Comparison of ENCODE assay signal across 27 cellular contexts in the genomic region with DNA sequence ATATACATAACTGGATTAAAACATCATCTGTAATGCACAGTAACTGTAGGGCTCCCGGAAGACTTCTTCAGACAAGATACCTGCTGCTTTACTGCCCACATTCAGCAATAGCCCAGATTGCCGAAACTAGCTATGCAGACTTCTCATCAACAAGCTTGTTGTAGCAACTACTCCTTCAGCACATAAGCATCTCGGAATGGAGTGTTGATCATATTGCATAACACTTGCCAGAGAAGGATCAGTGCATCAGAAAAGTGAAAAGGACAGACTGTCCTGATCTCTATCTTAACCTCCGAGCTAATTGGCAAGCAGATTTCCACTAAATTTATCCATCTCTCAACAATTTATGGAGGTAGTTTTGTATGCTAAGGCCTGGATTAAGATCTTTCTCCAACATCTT.
DNase-seq lines count a peak whose midpoint lies in the region; ATAC-seq and TF ChIP-seq lines count a peak whose summit lies in the region.
"Had no signal": no experiment of that assay in that cellular context is flagged by ENCODE, and none has a peak within 500 bp of the region (broad histone marks: within the 10 kb centered on the region; RNA-seq: fewer than 3 reads in every experiment).

No MANE protein-coding gene starts in this region.

- no peaks in the 10 kb centered on the region for H3K23me2 ChIP-seq in H9 (ENCODE audit: insufficient read length, low read depth, low read length, poor library complexity, severe bottlenecking)

- peaks cover 3 to 6% of the 10 kb centered on the region in 2 experiments; a peak in 4 of 5 replicates for H3K9me3 Mint-ChIP-seq in H9
- no peaks in the 10 kb centered on the region for H3K9me3 Mint-ChIP-seq in activated T-helper 2 cell treated with anti-CD3 and anti-CD28 coated beads, Interferon-gamma antibody, Interleukin-2, Interleukin-4, amounts not matched to agents 10 μg/mL and 5 μg/mL and 100 μg/mL, durations not matched to agents 14 hours and 24 hours and 36 hours
- H3K9me3 Mint-ChIP-seq: activated CD4-positive, alpha-beta T cell treated with anti-CD3 and anti-CD28 coated beads, Interleukin-2, amount 10 ng/mL, durations not matched to agents 24 days and 14 days had no signal

- H3K79me2 ChIP-seq in H9 (ENCODE audit: insufficient read depth, low read length) = no peaks in the 10 kb centered on the region

- H3K4me2 ChIP-seq in H9 (ENCODE audit: insufficient read depth, insufficient read length, low read length) = no peak overlapping the region

- no peak overlapping the region for H2AFZ ChIP-seq in H9 (ENCODE audit: low read length)

- TF ChIP-seq POLR2A in suprapubic skin (IDR thresholded peaks at IDR 0.05) = no peak

- H3K79me1 ChIP-seq in H9 (ENCODE audit: insufficient read depth, low read depth, low read length, poor library complexity, severe bottlenecking) = no peaks in the 10 kb centered on the region

- no peak overlapping the region for H2BK5ac ChIP-seq in H9 (ENCODE audit: insufficient read length, low read length)

- no peak overlapping the region for H4K5ac ChIP-seq in H9 (ENCODE audit: insufficient read length, low read depth, low read length)

- no peak overlapping the region for H2AK5ac ChIP-seq in H9 (ENCODE audit: insufficient read length, low read length)

- 65% methylated on average over 4 of the region's 4 CpGs for WGBS in suprapubic skin
- WGBS in H9 (ENCODE audit: extremely low coverage, insufficient read length, low lambda C conversion rate) = no CpG with 5 or more reads among the region's 4 CpGs

- no peak overlapping the region for H3T11ph ChIP-seq in H9 (ENCODE audit: low read length)

- no peaks in the 10 kb centered on the region for H4K20me1 ChIP-seq in H9 (ENCODE audit: control insufficient read depth, insufficient read depth, insufficient read length)

- H4K91ac ChIP-seq in H9 (ENCODE audit: insufficient read length, low read depth, low read length) = no peak overlapping the region

- DNase-seq in NCI-H82 (lab: John Stamatoyannopoulos, UW) = peak; percentile 12
- no peak for DNase-seq in NCI-H82 treated with DMSO at 0.1 percent for 48 hours (lab: John Stamatoyannopoulos, UW; ENCODE audit: unreplicated experiment)
- peak; percentile 34 for DNase-seq in adipocyte (ENCODE audit: low read depth)
- DNase-seq in left lung = no peak
- DNase-seq in suprapubic skin (ENCODE audit: low spot score in 2 of 2) = no peak
- DNase-seq in Ammon's horn (ENCODE audit: low spot score) = no peak
- DNase-seq in H9 = no peak
- DNase-seq in activated T-helper 2 cell treated with anti-CD3 and anti-CD28 coated beads, Interferon-gamma antibody, Interleukin-2, Interleukin-4, amounts not matched to agents 10 μg/mL and 5 μg/mL and 100 μg/mL, durations not matched to agents 14 hours and 24 hours and 36 hours (ENCODE audit: low spot score) = no peak
- DNase-seq: ACHN; activated CD4-positive, alpha-beta T cell treated with anti-CD3 and anti-CD28 coated beads, Interleukin-2, amount 10 ng/mL, durations not matched to agents 24 days and 14 days; activated naive CD8-positive, alpha-beta T cell treated with anti-CD3 and anti-CD28 coated beads, Interleukin-2, amount 50 U/mL, for 24 hours; activated T-cell treated with anti-CD3 and anti-CD28 coated beads, Interleukin-2, amount 50 U/mL, for 24 hours; body of pancreas; cerebellar nuclear complex; DMS53; HFFc6; Kasumi-1; left cardiac atrium; MV-4-11; naive B cell; Peyer's patch; SIG-M5; small intestine; T1000; upper lobe of left lung had no signal

- H3K9ac ChIP-seq in adipocyte (ENCODE audit: low read length) (peak overlapping the region; percentile 61), H9 (ENCODE audit: extremely low read depth, insufficient read length, low read length) (no peak overlapping the region)

- H4K8ac ChIP-seq in H9 (replicated peaks; ENCODE audit: insufficient read length, low read depth, low read length) = no peak overlapping the region

- no peak overlapping the region for H3K56ac ChIP-seq in H9 (ENCODE audit: insufficient read length, low read depth, low read length)

- H2BK15ac ChIP-seq in H9 (ENCODE audit: low read depth, low read length) = no peak overlapping the region

- no peak overlapping the region for H3K23ac ChIP-seq in H9 (ENCODE audit: insufficient read length, low read depth, low read length)

- TF ChIP-seq CTCF in left lung (IDR thresholded peaks at IDR 0.05) (no peak), suprapubic skin (IDR thresholded peaks at IDR 0.05) (no peak), H9 (conservative IDR thresholded peaks at IDR 0.05) (no peak)

- H3K4me1 Mint-ChIP-seq in H9 = no peaks in the 10 kb centered on the region
- H3K4me1 Mint-ChIP-seq in activated T-helper 2 cell treated with anti-CD3 and anti-CD28 coated beads, Interferon-gamma antibody, Interleukin-2, Interleukin-4, amounts not matched to agents 10 μg/mL and 5 μg/mL and 100 μg/mL, durations not matched to agents 14 hours and 24 hours and 36 hours (ENCODE audit: low read depth) = no peaks in the 10 kb centered on the region
- H3K4me1 Mint-ChIP-seq: activated CD4-positive, alpha-beta T cell treated with anti-CD3 and anti-CD28 coated beads, Interleukin-2, amount 10 ng/mL, durations not matched to agents 24 days and 14 days; activated naive CD8-positive, alpha-beta T cell treated with anti-CD3 and anti-CD28 coated beads, Interleukin-2, amount 50 U/mL, for 24 hours; naive B cell had no signal

- H3K4me3 ChIP-seq in adipocyte (ENCODE audit: low read length) = no peak overlapping the region
- no peak overlapping the region for H3K4me3 ChIP-seq in left lung
- no peak overlapping the region for H3K4me3 ChIP-seq in suprapubic skin
- H3K4me3 ChIP-seq: body of pancreas, Peyer's patch, upper lobe of left lung had no signal

- H3K36me3 Mint-ChIP-seq in H9 (ENCODE audit: insufficient read depth in 1 of 3, low read depth in 3 of 3) = peaks cover 2 to 3% (median 2%) of the 10 kb centered on the region in 3 experiments
- H3K36me3 Mint-ChIP-seq in activated T-helper 2 cell treated with anti-CD3 and anti-CD28 coated beads, Interferon-gamma antibody, Interleukin-2, Interleukin-4, amounts not matched to agents 10 μg/mL and 5 μg/mL and 100 μg/mL, durations not matched to agents 14 hours and 24 hours and 36 hours (ENCODE audit: low read depth) = no peaks in the 10 kb centered on the region
- H3K36me3 Mint-ChIP-seq: mesothelial cell of epicardium had no signal

- intact Hi-C loops in left lung (cut with DNase I) = no loop called here
- intact Hi-C loops in activated T-helper 2 cell treated with anti-CD3 and anti-CD28 coated beads, Interferon-gamma antibody, Interleukin-2, Interleukin-4, amounts not matched to agents 10 μg/mL and 5 μg/mL and 100 μg/mL, durations not matched to agents 14 hours and 24 hours and 36 hours (cut with micrococcal nuclease) = no loop called here

- H3K4me1 ChIP-seq in adipocyte (ENCODE audit: control insufficient read depth, insufficient read depth, low read length) (peaks cover 34% of the 10 kb centered on the region), left lung (no peaks in the 10 kb centered on the region), suprapubic skin (peaks cover 34% of the 10 kb centered on the region), H9 (ENCODE audit: insufficient read depth, low read length) (no peaks in the 10 kb centered on the region)
- H3K4me1 ChIP-seq: body of pancreas, foreskin keratinocyte, Peyer's patch, upper lobe of left lung had no signal

- H3K27ac Mint-ChIP-seq in H9 = no peak overlapping the region
- no peak overlapping the region for H3K27ac Mint-ChIP-seq in activated T-helper 2 cell treated with anti-CD3 and anti-CD28 coated beads, Interferon-gamma antibody, Interleukin-2, Interleukin-4, amounts not matched to agents 10 μg/mL and 5 μg/mL and 100 μg/mL, durations not matched to agents 14 hours and 24 hours and 36 hours
- H3K27ac Mint-ChIP-seq: activated CD4-positive, alpha-beta T cell treated with anti-CD3 and anti-CD28 coated beads, Interleukin-2, amount 10 ng/mL, durations not matched to agents 24 days and 14 days; activated naive CD8-positive, alpha-beta T cell treated with anti-CD3 and anti-CD28 coated beads, Interleukin-2, amount 50 U/mL, for 24 hours; activated T-cell treated with anti-CD3 and anti-CD28 coated beads, Interleukin-2, amount 50 U/mL, for 24 hours; HFFc6; mesothelial cell of epicardium; naive B cell had no signal

- no peak overlapping the region for H3K14ac ChIP-seq in H9 (ENCODE audit: insufficient read depth, low read length)

- H3K27me3 Mint-ChIP-seq in H9 (ENCODE audit: low read depth) = no peaks in the 10 kb centered on the region
- no peaks in the 10 kb centered on the region for H3K27me3 Mint-ChIP-seq in activated T-helper 2 cell treated with anti-CD3 and anti-CD28 coated beads, Interferon-gamma antibody, Interleukin-2, Interleukin-4, amounts not matched to agents 10 μg/mL and 5 μg/mL and 100 μg/mL, durations not matched to agents 14 hours and 24 hours and 36 hours (ENCODE audit: low read depth)
- H3K27me3 Mint-ChIP-seq: activated CD4-positive, alpha-beta T cell treated with anti-CD3 and anti-CD28 coated beads, Interleukin-2, amount 10 ng/mL, durations not matched to agents 24 days and 14 days; activated naive CD8-positive, alpha-beta T cell treated with anti-CD3 and anti-CD28 coated beads, Interleukin-2, amount 50 U/mL, for 24 hours; activated T-cell treated with anti-CD3 and anti-CD28 coated beads, Interleukin-2, amount 50 U/mL, for 24 hours; naive B cell had no signal

- H3K18ac ChIP-seq in H9 (ENCODE audit: insufficient read length, low read depth, low read length) = no peak overlapping the region

- H2BK12ac ChIP-seq in H9 (ENCODE audit: insufficient read length, low read depth, low read length) = no peak overlapping the region

- H3K36me3 ChIP-seq in adipocyte (ENCODE audit: control insufficient read depth, insufficient read depth, low read length, severe bottlenecking) (no peaks in the 10 kb centered on the region), left lung (no peaks in the 10 kb centered on the region), suprapubic skin (no peaks in the 10 kb centered on the region)
- H3K36me3 ChIP-seq: Peyer's patch, upper lobe of left lung had no signal

- H3K27ac ChIP-seq in left lung = no peak overlapping the region
- H3K27ac ChIP-seq in suprapubic skin = peak overlapping the region; percentile 83
- no peak overlapping the region for H3K27ac ChIP-seq in H9 (ENCODE audit: insufficient read length, low read depth, low read length)
- H3K27ac ChIP-seq: body of pancreas, foreskin keratinocyte, upper lobe of left lung had no signal

- H3K4ac ChIP-seq in H9 (ENCODE audit: low read depth, low read length) = no peak overlapping the region

- TF ChIP-seq EP300 in suprapubic skin (IDR thresholded peaks at IDR 0.05) = no peak

- H3K4me3 Mint-ChIP-seq in H9 = no peak overlapping the region
- H3K4me3 Mint-ChIP-seq in activated T-helper 2 cell treated with anti-CD3 and anti-CD28 coated beads, Interferon-gamma antibody, Interleukin-2, Interleukin-4, amounts not matched to agents 10 μg/mL and 5 μg/mL and 100 μg/mL, durations not matched to agents 14 hours and 24 hours and 36 hours (ENCODE audit: low read depth) = no peak overlapping the region
- H3K4me3 Mint-ChIP-seq: activated CD4-positive, alpha-beta T cell treated with anti-CD3 and anti-CD28 coated beads, Interleukin-2, amount 10 ng/mL, durations not matched to agents 24 days and 14 days; activated naive CD8-positive, alpha-beta T cell treated with anti-CD3 and anti-CD28 coated beads, Interleukin-2, amount 50 U/mL, for 24 hours; activated T-cell treated with anti-CD3 and anti-CD28 coated beads, Interleukin-2, amount 50 U/mL, for 24 hours; HFFc6; mesothelial cell of epicardium; naive B cell had no signal

- H3K27me3 ChIP-seq in adipocyte (replicated peaks; ENCODE audit: control insufficient read depth, insufficient read depth, low read length) (no peaks in the 10 kb centered on the region), left lung (no peaks in the 10 kb centered on the region), suprapubic skin (no peaks in the 10 kb centered on the region), H9 (ENCODE audit: insufficient read depth, low read length) (no peaks in the 10 kb centered on the region)
- H3K27me3 ChIP-seq: body of pancreas, foreskin keratinocyte, Peyer's patch, upper lobe of left lung had no signal

- H3K9me3 ChIP-seq in adipocyte (ENCODE audit: control insufficient read depth, low read length) = no peaks in the 10 kb centered on the region
- peaks cover 0 to 3% of the 10 kb centered on the region in 2 donors for H3K9me3 ChIP-seq in left lung
- H3K9me3 ChIP-seq in suprapubic skin = no peaks in the 10 kb centered on the region
- no peaks in the 10 kb centered on the region for H3K9me3 ChIP-seq in H9 (ENCODE audit: control insufficient read depth, low read depth, low read length)
- H3K9me3 ChIP-seq: body of pancreas, Peyer's patch, upper lobe of left lung had no signal

- H2BK120ac ChIP-seq in H9 (ENCODE audit: low read depth, low read length, poor library complexity, severe bottlenecking) = no peak overlapping the region

- ATAC-seq in left lung = peak; percentile 42
- ATAC-seq: activated naive CD8-positive, alpha-beta T cell treated with anti-CD3 and anti-CD28 coated beads, Interleukin-2, amount 50 U/mL, for 24 hours; body of pancreas; foreskin keratinocyte had no signal

- H2BK20ac ChIP-seq in H9 (ENCODE audit: low read depth, low read length, poor library complexity, severe bottlenecking) = no peak overlapping the region

Comparison
In these comparisons a context has a peak if more than half of its experiments do, and no peak if none do; other contexts are left out.
1. DNase-seq: peak in NCI-H82 (single experiment) and adipocyte (single experiment); none in NCI-H82 treated with DMSO at 0.1 percent for 48 hours (single experiment), left lung (0 of 2), suprapubic skin (0 of 2), Ammon's horn (single experiment), H9 (single experiment) and activated T-helper 2 cell treated with anti-CD3 and anti-CD28 coated beads, Interferon-gamma antibody, Interleukin-2, Interleukin-4, amounts not matched to agents 10 μg/mL and 5 μg/mL and 100 μg/mL, durations not matched to agents 14 hours and 24 hours and 36 hours (single experiment).